ENCODE assay signal across 18 cellular contexts in genomic region chr21:32687946-32688345, GRCh38. TPM values are rescaled to one million over a fixed set of nuclear protein-coding genes. Genes with fewer than 3 reads are reported as not detected.
DNase-seq lines count a peak whose midpoint lies in the region; ATAC-seq, FAIRE-seq and TF ChIP-seq lines count a peak whose summit lies in the region.
"Had no signal": no experiment of that assay in that cellular context is flagged by ENCODE, and none has a peak within 500 bp of the region (broad histone marks: within the 10 kb centered on the region; RNA-seq: fewer than 3 reads in every experiment).

No MANE protein-coding gene starts in this region.

- CTCF ChIA-PET in MCF 10A (lab: Yijun Ruan, JAX) = no interaction called here
- CTCF ChIA-PET in mammary epithelial cell (lab: Charles Lee; ENCODE audit: low non-redundant PET) = no interaction called here

- H2AFZ ChIP-seq in mammary epithelial cell (ENCODE audit: low read depth, low read length) (no peak overlapping the region), OCI-LY1 (ENCODE audit: low read length) (no peak overlapping the region)

- H3K4me3 ChIP-seq in mammary epithelial cell (replicated peaks in 1 of 3; ENCODE audit: insufficient read depth in 1 of 3, low read depth in 2 of 3, low read length in 3 of 3) = no peak overlapping the region
- no peak overlapping the region for H3K4me3 ChIP-seq in OCI-LY1 (ENCODE audit: low read depth, low read length, poor library complexity, severe bottlenecking)
- H3K4me3 ChIP-seq in lower leg skin (ENCODE audit: low read depth, poor library complexity, severe bottlenecking) = no peak overlapping the region
- no peak overlapping the region for H3K4me3 ChIP-seq in coronary artery
- H3K4me3 ChIP-seq: A549, ascending aorta had no signal

- BruUV-seq in MCF 10A (replicated peaks; lab: Mats Ljungman, UMichigan) = no TSS peak
- no TSS peak for BruUV-seq in mammary epithelial cell (replicated peaks; lab: Mats Ljungman, UMichigan)

- ATAC-seq in central memory CD8-positive, alpha-beta T cell (replicated peaks; ENCODE audit: extremely low read depth, poor library complexity, severe bottlenecking) = no peak
- ATAC-seq: A549; left lobe of liver; naive thymus-derived CD4-positive, alpha-beta T cell; PC-3 had no signal

- H4K20me1 ChIP-seq in mammary epithelial cell (ENCODE audit: insufficient read depth, low read length) (no peaks in the 10 kb centered on the region), OCI-LY1 (ENCODE audit: insufficient read depth, low read length) (no peaks in the 10 kb centered on the region)

- H3K36me3 Mint-ChIP-seq in MCF 10A (ENCODE audit: insufficient read depth, unreplicated experiment) = peaks cover 16% of the 10 kb centered on the region
- H3K36me3 Mint-ChIP-seq in central memory CD8-positive, alpha-beta T cell (ENCODE audit: insufficient read depth) = peaks cover 23% of the 10 kb centered on the region

- H3K4me1 ChIP-seq in mammary epithelial cell (ENCODE audit: insufficient read depth, low read length) (no peaks in the 10 kb centered on the region), OCI-LY1 (ENCODE audit: insufficient read depth, low read length, severe bottlenecking) (no peaks in the 10 kb centered on the region)
- H3K4me1 ChIP-seq: A549, ascending aorta had no signal

- H3K27me3 ChIP-seq in mammary epithelial cell (ENCODE audit: insufficient read depth, low read length) (no peaks in the 10 kb centered on the region), OCI-LY1 (ENCODE audit: insufficient read depth, low read length) (no peaks in the 10 kb centered on the region)
- H3K27me3 ChIP-seq: ascending aorta had no signal

- peaks cover 3% of the 10 kb centered on the region for H3K36me3 ChIP-seq in mammary epithelial cell (ENCODE audit: insufficient read depth, low read length)
- peaks cover 10% of the 10 kb centered on the region; the same call in 1 of the 2 replicates for H3K36me3 ChIP-seq in OCI-LY1 (ENCODE audit: insufficient read depth, low read length)

- H3K27ac ChIP-seq in mammary epithelial cell (ENCODE audit: insufficient read depth, low read depth, low read length) (no peak overlapping the region), OCI-LY1 (ENCODE audit: low read depth, low read length, poor library complexity, severe bottlenecking) (no peak overlapping the region), coronary artery (no peak overlapping the region)
- H3K27ac ChIP-seq: A549, ascending aorta had no signal

- no peaks in the 10 kb centered on the region for H3F3A ChIP-seq in OCI-LY1 (ENCODE audit: insufficient read depth, low read length)

- H3K9me2 ChIP-seq in OCI-LY1 (ENCODE audit: low read depth, low read length) = no peaks in the 10 kb centered on the region

- POLR2A ChIA-PET in MCF 10A (lab: Yijun Ruan, JAX) = no interaction called here

- no peak overlapping the region for H3K4me3 Mint-ChIP-seq in MCF 10A (ENCODE audit: unreplicated experiment)
- H3K4me3 Mint-ChIP-seq in central memory CD8-positive, alpha-beta T cell = no peak overlapping the region
- H3K4me3 Mint-ChIP-seq: dendritic cell treated with granulocyte-macrophage colony-stimulating factor and Interleukin-4, amounts not matched to agents 40 ng/mL and 50 ng/mL, for 4 days; naive thymus-derived CD4-positive, alpha-beta T cell had no signal

- H3K27ac Mint-ChIP-seq in MCF 10A (ENCODE audit: low read depth, unreplicated experiment) = no peak overlapping the region
- peak overlapping the region; percentile 14 for H3K27ac Mint-ChIP-seq in central memory CD8-positive, alpha-beta T cell (ENCODE audit: low read depth)
- H3K27ac Mint-ChIP-seq: dendritic cell treated with granulocyte-macrophage colony-stimulating factor and Interleukin-4, amounts not matched to agents 40 ng/mL and 50 ng/mL, for 4 days had no signal

- H3K9me3 Mint-ChIP-seq in MCF 10A (ENCODE audit: unreplicated experiment) = no peaks in the 10 kb centered on the region
- H3K9me3 Mint-ChIP-seq in central memory CD8-positive, alpha-beta T cell = no peaks in the 10 kb centered on the region
- H3K9me3 Mint-ChIP-seq: dendritic cell treated with granulocyte-macrophage colony-stimulating factor and Interleukin-4, amounts not matched to agents 40 ng/mL and 50 ng/mL, for 4 days; naive thymus-derived CD4-positive, alpha-beta T cell had no signal

- H3K9me3 ChIP-seq in mammary epithelial cell (replicated peaks; ENCODE audit: insufficient read depth, low read length) (no peaks in the 10 kb centered on the region), OCI-LY1 (ENCODE audit: low read length) (no peaks in the 10 kb centered on the region)
- H3K9me3 ChIP-seq: A549, ascending aorta had no signal

- TF ChIP-seq CTCF in MCF 10A (IDR thresholded peaks at IDR 0.05; ENCODE audit: unreplicated experiment) = no peak
- TF ChIP-seq CTCF in mammary epithelial cell (conservative IDR thresholded peaks at IDR 0.05 in 1 of 2, IDR thresholded peaks at IDR 0.05 in 1 of 2; ENCODE audit: extremely low read depth in 1 of 2, insufficient read depth in 1 of 2, low read depth in 1 of 2, low read length in 2 of 2) = peak in 1 of 2 donors; percentile 3
- peak; percentile 40; the same call in 1 of the 2 replicates for TF ChIP-seq CTCF in OCI-LY1 (IDR thresholded peaks at IDR 0.05; ENCODE audit: low read length)
- no peak for TF ChIP-seq CTCF in lower leg skin (IDR thresholded peaks at IDR 0.05)
- TF ChIP-seq CTCF in coronary artery (IDR thresholded peaks at IDR 0.05) = no peak

- dilution Hi-C loops in mammary epithelial cell (cut with HindIII; ENCODE audit: low sequenced_read_pairs) = no loop called here

- intact Hi-C loops in MCF 10A (cut with micrococcal nuclease) (no loop called here), mammary epithelial cell (cut with micrococcal nuclease) (loop anchor here (1.0 kb wide), 1 partner anchor 138 kb away; no protein-coding TSS in a partner anchor), lower leg skin (cut with DNase I; ENCODE audit: low total_unique reads) (no loop called here)

- in situ Hi-C loops in mammary epithelial cell (cut with MboI; ENCODE audit: low sequenced_read_pairs in 2 of 2) = no loop called here

- H3K27me3 Mint-ChIP-seq in MCF 10A (ENCODE audit: insufficient read depth, unreplicated experiment) = no peaks in the 10 kb centered on the region
- H3K27me3 Mint-ChIP-seq in central memory CD8-positive, alpha-beta T cell = no peaks in the 10 kb centered on the region
- H3K27me3 Mint-ChIP-seq: dendritic cell treated with granulocyte-macrophage colony-stimulating factor and Interleukin-4, amounts not matched to agents 40 ng/mL and 50 ng/mL, for 4 days; naive thymus-derived CD4-positive, alpha-beta T cell had no signal

- H3K4me2 ChIP-seq in mammary epithelial cell (ENCODE audit: insufficient read depth, low read depth, low read length) = no peak overlapping the region
- H3K4me2 ChIP-seq in OCI-LY1 (ENCODE audit: low read length) = no peak overlapping the region
- H3K4me2 ChIP-seq: A549 had no signal

- no peaks in the 10 kb centered on the region for H3K4me1 Mint-ChIP-seq in MCF 10A (ENCODE audit: insufficient read depth, unreplicated experiment)
- no peaks in the 10 kb centered on the region for H3K4me1 Mint-ChIP-seq in central memory CD8-positive, alpha-beta T cell

- H3K9ac ChIP-seq in mammary epithelial cell (ENCODE audit: insufficient read depth, low read length) = no peak overlapping the region
- H3K9ac ChIP-seq in OCI-LY1 (ENCODE audit: low read length) = no peak overlapping the region

- H3K79me2 ChIP-seq in mammary epithelial cell (ENCODE audit: insufficient read depth, low read length) (no peaks in the 10 kb centered on the region), OCI-LY1 (ENCODE audit: insufficient read depth, low read length) (no peaks in the 10 kb centered on the region)

- FAIRE-seq in H54 (lab: Jason Lieb, UNC) = no peak
- FAIRE-seq: A549 had no signal

- TF ChIP-seq POLR2A in lower leg skin (IDR thresholded peaks at IDR 0.05) = no peak
- no peak for TF ChIP-seq POLR2A in H54 (IDR thresholded peaks at IDR 0.05; ENCODE audit: low read depth, low read length)

- DNase-seq in MCF 10A (ENCODE audit: unreplicated experiment) (peak; percentile 6), mammary epithelial cell (no peak), renal cortical epithelial cell (ENCODE audit: low read depth) (peak; percentile 4), lower leg skin (ENCODE audit: low spot score in 2 of 2) (no peak), coronary artery (ENCODE audit: low spot score) (no peak), H54 (ENCODE audit: insufficient read length, low spot score) (no peak)
- DNase-seq in central memory CD8-positive, alpha-beta T cell (ENCODE audit: low spot score in 2 of 2) = no peak
- DNase-seq: NCI-H1417; NCI-H226; PC-3; stimulated activated naive CD4-positive, alpha-beta T cell; trophoblast cell had no signal

- 94% methylated on average over 2 of the region's 2 CpGs for WGBS in mammary epithelial cell (ENCODE audit: low coverage, missing lambda C conversion rate)
- 79 to 83% methylated on average over 2 of the region's 2 CpGs for WGBS in lower leg skin, 2 donors

RNA-seq across cellular contexts. Expression of gene SYNJ1, which starts 39.9 kb away (rescaled TPM):
- total RNA-seq in MCF 10A (2022) (9.4 and 9.7 TPM in 2 replicates), mammary epithelial cell (10 to 100 TPM in 1 of 2 donors, 1 to 10 TPM in 1; 5.5 to 11.3 TPM), renal cortical epithelial cell (0.69 and 13.1 TPM in 2 replicates), lower leg skin (10 to 100 TPM in 2 of 4 donors, 1 to 10 TPM in 2; 5.9 to 18.1 (median 10.8) TPM)
- 4.4 TPM for polyA plus RNA-seq in mammary epithelial cell
- polyA minus RNA-seq in mammary epithelial cell = 62.8 TPM

Comparison
In these comparisons a context has a peak if more than half of its experiments do, and no peak if none do; other contexts are left out.
1. DNase-seq: peak in MCF 10A (single experiment) and renal cortical epithelial cell (single experiment); none in mammary epithelial cell (single experiment), central memory CD8-positive, alpha-beta T cell (0 of 2), lower leg skin (0 of 2), coronary artery (single experiment) and H54 (single experiment).